27 cellular contexts compared by ENCODE assay signal in genomic region chr5:115894342-115894741, GRCh38.
"Had no signal": no experiment of that assay in that cellular context is flagged by ENCODE, and none has a peak within 500 bp of the region (broad histone marks: within the 10 kb centered on the region; RNA-seq: fewer than 3 reads in every experiment).

No MANE protein-coding gene starts in this region.

- H3K9me3 ChIP-seq: breast epithelium, Peyer's patch, SJSA1 had no signal

- H3K4me3 ChIP-seq: breast epithelium, Peyer's patch, SJSA1 had no signal

- H3K4me1 ChIP-seq: breast epithelium, Peyer's patch had no signal

- H3K27ac ChIP-seq: breast epithelium, Peyer's patch, RWPE1 had no signal

- DNase-seq: activated B cell treated with CpG ODN at 0.5 μM for 24 hours; activated CD4-positive, alpha-beta T cell treated with anti-CD3 and anti-CD28 coated beads for 1 hour; activated CD4-positive, alpha-beta T cell treated with anti-CD3 and anti-CD28 coated beads, Interleukin-2, amount 10 ng/mL, durations not matched to agents 24 days and 14 days; activated CD4-positive, alpha-beta T cell treated with anti-CD3 and anti-CD28 coated beads, Interleukin-2, amount 50 U/mL, for 48 hours; activated CD8-positive, alpha-beta memory T cell treated with anti-CD3 and anti-CD28 coated beads, Interleukin-2, amount 10 ng/mL, durations not matched to agents 7 days and 5 days; activated effector memory CD4-positive, alpha-beta T cell treated with Interleukin-2 at 50 U/mL for 16 hours; activated naive CD4-positive, alpha-beta T cell; activated naive CD8-positive, alpha-beta T cell treated with anti-CD3 and anti-CD28 coated beads, Interleukin-2, amount 50 U/mL, for 24 hours; activated T-cell treated with anti-CD3 and anti-CD28 coated beads, Interleukin-2, amount 50 U/mL, for 24 hours; amygdala; caudate nucleus; Kasumi-1; NCI-H1105 treated with DMSO at 0.1 percent for 48 hours; NCI-H146; NCI-H187 treated with DMSO at 0.1 percent for 48 hours; NCI-H2081 treated with DMSO at 0.1 percent for 48 hours; NCI-H446; NCI-H524; Peyer's patch; SHP77; T-cell; T-helper 2 cell; T1000 had no signal

- H3K27me3 ChIP-seq: breast epithelium, Peyer's patch, SJSA1 had no signal

- ATAC-seq: activated CD8-positive, alpha-beta memory T cell treated with anti-CD3 and anti-CD28 coated beads, Interleukin-2, amount 10 ng/mL, durations not matched to agents 7 days and 5 days; activated naive CD4-positive, alpha-beta T cell treated with anti-CD3 and anti-CD28 coated beads, Interleukin-2, amount 50 U/mL, for 72 hours; activated naive CD8-positive, alpha-beta T cell treated with anti-CD3 and anti-CD28 coated beads, Interleukin-2, amount 50 U/mL, for 24 hours; T-cell had no signal

- H3K36me3 ChIP-seq: breast epithelium, Peyer's patch had no signal
